ENCODE assay signal across 9 cellular contexts in genomic region chr1:9630331-9631081, GRCh38. TPM values are rescaled to one million over a fixed set of nuclear protein-coding genes. Genes with fewer than 3 reads are reported as not detected.
A peak's percentile ranks its signal among the peaks of the same experiment; 100 is the strongest.
DNase-seq lines count a peak whose midpoint lies in the region; ATAC-seq and TF ChIP-seq lines count a peak whose summit lies in the region.
"Had no signal": no experiment of that assay in that cellular context is flagged by ENCODE, and none has a peak within 500 bp of the region (broad histone marks: within the 10 kb centered on the region; RNA-seq: fewer than 3 reads in every experiment).

No MANE protein-coding gene starts in this region.

- no peak overlapping the region for H3K56ac ChIP-seq in mesendoderm (ENCODE audit: low read length)

- H3K18ac ChIP-seq in mesendoderm (ENCODE audit: low read length): no peak overlapping the region

- H4K5ac ChIP-seq in mesendoderm (ENCODE audit: low read length): no peak overlapping the region

- H3K36me3 Mint-ChIP-seq in memory B cell: peaks cover 4% of the 10 kb centered on the region

- peak overlapping the region; percentile 87 for H3K27ac Mint-ChIP-seq in memory B cell

- H3K9me3 Mint-ChIP-seq in memory B cell: no peaks in the 10 kb centered on the region

- H3K79me1 ChIP-seq in mesendoderm (ENCODE audit: low read length): no peaks in the 10 kb centered on the region

- ATAC-seq in memory B cell (ENCODE audit: low read depth) (no peak), HG02938 (IDR thresholded peaks at IDR 0.05; ENCODE audit: unreplicated experiment) (no peak), HG02981 (IDR thresholded peaks at IDR 0.05; ENCODE audit: unreplicated experiment) (no peak)

- H3K27ac ChIP-seq in BLaER1 treated with 17β-estradiol and CSF1 and Interleukin-3, amounts not matched to agents 10 nM and 100 nM: peak overlapping the region in 10 of 11 experiments; percentile 54 to 86 (median 79); a peak in 19 of 22 replicates
- H3K27ac ChIP-seq in mesendoderm (ENCODE audit: low read depth, low read length): no peak overlapping the region

- H3K4me1 ChIP-seq in BLaER1 treated with 17β-estradiol and CSF1 and Interleukin-3, amounts not matched to agents 10 nM and 100 nM: peaks cover 65 to 77% (median 73%) of the 10 kb centered on the region in 10 experiments
- no peaks in the 10 kb centered on the region for H3K4me1 ChIP-seq in mesendoderm (ENCODE audit: control insufficient read depth, low read depth, low read length)

- no peak overlapping the region for H2BK5ac ChIP-seq in mesendoderm (ENCODE audit: low read length)

- TF ChIP-seq CTCF in GM12875 (IDR thresholded peaks at IDR 0.05; ENCODE audit: borderline replicate concordance, insufficient read depth, low read depth, low read length): no peak

- peaks cover 10 to 17% (median 15%) of the 10 kb centered on the region in 11 experiments; a peak in 19 of 22 replicates for H3K9me3 ChIP-seq in BLaER1 treated with 17β-estradiol and CSF1 and Interleukin-3, amounts not matched to agents 10 nM and 100 nM (replicated peaks in 1 of 11)

- H2BK120ac ChIP-seq in mesendoderm (ENCODE audit: low read depth, low read length): no peak overlapping the region

- H3K23ac ChIP-seq in mesendoderm (ENCODE audit: low read length): no peak overlapping the region

- H3K4me1 Mint-ChIP-seq in memory B cell: peaks cover 39% of the 10 kb centered on the region

- no peaks in the 10 kb centered on the region for H3K79me2 ChIP-seq in mesendoderm (ENCODE audit: control insufficient read depth, insufficient read depth, low read length)

- no peaks in the 10 kb centered on the region for H3K27me3 Mint-ChIP-seq in memory B cell

- peak; percentile 59 for DNase-seq in activated CD8-positive, alpha-beta memory T cell treated with anti-CD3 and anti-CD28 coated beads, Interleukin-2, amount 50 U/mL, for 48 hours
- peak in 1 of 2 donors; percentile 40 for DNase-seq in memory B cell (ENCODE audit: low spot score in 2 of 2)
- DNase-seq in NCI-H2227 (lab: John Stamatoyannopoulos, UW; ENCODE audit: unreplicated experiment): no peak
- no peak for DNase-seq in mesendoderm
- DNase-seq: kidney had no signal

- peak overlapping the region; percentile 83 for H3K4me3 Mint-ChIP-seq in memory B cell

- H4K20me1 ChIP-seq in BLaER1 treated with 17β-estradiol and CSF1 and Interleukin-3, amounts not matched to agents 10 nM and 100 nM: peaks cover 0 to 6% (median 0%) of the 10 kb centered on the region in 11 experiments; a peak in 2 of 22 replicates

- peaks cover 0 to 16% (median 0%) of the 10 kb centered on the region in 11 experiments; a peak in 4 of 22 replicates for H3K36me3 ChIP-seq in BLaER1 treated with 17β-estradiol and CSF1 and Interleukin-3, amounts not matched to agents 10 nM and 100 nM
- no peaks in the 10 kb centered on the region for H3K36me3 ChIP-seq in mesendoderm (ENCODE audit: control insufficient read depth, insufficient read depth, low read length)

- H3K4me2 ChIP-seq in BLaER1 treated with 17β-estradiol and CSF1 and Interleukin-3, amounts not matched to agents 10 nM and 100 nM: peak overlapping the region; percentile 81 to 99 (median 91)
- H3K4me2 ChIP-seq in mesendoderm (ENCODE audit: low read length): no peak overlapping the region

- no peak overlapping the region for H2AK5ac ChIP-seq in mesendoderm (ENCODE audit: low read length)

- H3K4ac ChIP-seq in mesendoderm (ENCODE audit: low read depth, low read length): no peak overlapping the region

- no peaks in the 10 kb centered on the region for H3K27me3 ChIP-seq in BLaER1 treated with 17β-estradiol and CSF1 and Interleukin-3, amounts not matched to agents 10 nM and 100 nM
- H3K27me3 ChIP-seq in mesendoderm (ENCODE audit: insufficient read depth, low read length, poor library complexity): no peaks in the 10 kb centered on the region

- no peak overlapping the region for H2BK15ac ChIP-seq in mesendoderm (replicated peaks; ENCODE audit: low read depth)

- H4K8ac ChIP-seq in mesendoderm (ENCODE audit: low read depth, low read length): no peak overlapping the region

- peak overlapping the region; percentile 31 to 72 (median 54) for H3K4me3 ChIP-seq in BLaER1 treated with 17β-estradiol and CSF1 and Interleukin-3, amounts not matched to agents 10 nM and 100 nM
- H3K4me3 ChIP-seq in GM12875 (ENCODE audit: low read depth, low read length) (peak overlapping the region; percentile 86), mesendoderm (ENCODE audit: low read length) (no peak overlapping the region)

- WGBS in mesendoderm (ENCODE audit: extremely low coverage, insufficient coverage, low lambda C conversion rate): no CpG with 5 or more reads among the region's 8 CpGs

- peak overlapping the region; percentile 27 to 82 (median 69); a peak in 20 of 22 replicates for H3K9ac ChIP-seq in BLaER1 treated with 17β-estradiol and CSF1 and Interleukin-3, amounts not matched to agents 10 nM and 100 nM
- no peak overlapping the region for H3K9ac ChIP-seq in mesendoderm (ENCODE audit: low read length)

RNA-seq across cellular contexts. Expression of gene PIK3CD, which starts 21.0 kb away (rescaled TPM):
- polyA plus RNA-seq in mesendoderm (2013, experiment 1 of 2): 2.4 TPM
- polyA plus RNA-seq in mesendoderm (2013, experiment 2 of 2): 2.5 TPM

RNA-seq across cellular contexts. Expression of gene TMEM201, which starts 41.8 kb away (rescaled TPM):
- polyA plus RNA-seq in mesendoderm (2013, experiment 1 of 2): 16.6 TPM
- polyA plus RNA-seq in mesendoderm (2013, experiment 2 of 2): 16.0 TPM
